1 cellular context compared by ENCODE assay signal in genomic region chr19:49676136-49676689, GRCh38.
TF ChIP-seq lines count a peak whose summit lies in the region.

No MANE protein-coding gene starts in this region.

TF ChIP-seq in HepG2, 621 proteins besides CTCF, POLR2A, EP300 and RAD21 (continued from another document and continues in another):
- TF ChIP-seq, protein P1, sequence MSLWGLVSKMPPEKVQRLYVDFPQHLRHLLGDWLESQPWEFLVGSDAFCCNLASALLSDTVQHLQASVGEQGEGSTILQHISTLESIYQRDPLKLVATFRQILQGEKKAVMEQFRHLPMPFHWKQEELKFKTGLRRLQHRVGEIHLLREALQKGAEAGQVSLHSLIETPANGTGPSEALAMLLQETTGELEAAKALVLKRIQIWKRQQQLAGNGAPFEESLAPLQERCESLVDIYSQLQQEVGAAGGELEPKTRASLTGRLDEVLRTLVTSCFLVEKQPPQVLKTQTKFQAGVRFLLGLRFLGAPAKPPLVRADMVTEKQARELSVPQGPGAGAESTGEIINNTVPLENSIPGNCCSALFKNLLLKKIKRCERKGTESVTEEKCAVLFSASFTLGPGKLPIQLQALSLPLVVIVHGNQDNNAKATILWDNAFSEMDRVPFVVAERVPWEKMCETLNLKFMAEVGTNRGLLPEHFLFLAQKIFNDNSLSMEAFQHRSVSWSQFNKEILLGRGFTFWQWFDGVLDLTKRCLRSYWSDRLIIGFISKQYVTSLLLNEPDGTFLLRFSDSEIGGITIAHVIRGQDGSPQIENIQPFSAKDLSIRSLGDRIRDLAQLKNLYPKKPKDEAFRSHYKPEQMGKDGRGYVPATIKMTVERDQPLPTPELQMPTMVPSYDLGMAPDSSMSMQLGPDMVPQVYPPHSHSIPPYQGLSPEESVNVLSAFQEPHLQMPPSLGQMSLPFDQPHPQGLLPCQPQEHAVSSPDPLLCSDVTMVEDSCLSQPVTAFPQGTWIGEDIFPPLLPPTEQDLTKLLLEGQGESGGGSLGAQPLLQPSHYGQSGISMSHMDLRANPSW (CRISPR knock-in tag; IDR thresholded peaks at IDR 0.05; ENCODE audit: borderline replicate concordance), result no peak
- TF ChIP-seq SMAD3 (CRISPR knock-in tag; IDR thresholded peaks at IDR 0.05) (0 out of 2 replicates have a peak, but pooled peaks have one; percentile 19), GZF1 (CRISPR knock-in tag; IDR thresholded peaks at IDR 0.05) (no peak), ZNF362 (CRISPR knock-in tag; IDR thresholded peaks at IDR 0.05; ENCODE audit: borderline replicate concordance) (peak; percentile 61; the same call in 1 of the 2 replicates), ZNF335 (CRISPR knock-in tag; IDR thresholded peaks at IDR 0.05) (0 out of 2 replicates have a peak, but pooled peaks have one; percentile 20), HDAC2 (CRISPR knock-in tag; IDR thresholded peaks at IDR 0.05) (0 out of 2 replicates have a peak, but pooled peaks have one; percentile 49), SOX5 (CRISPR knock-in tag; IDR thresholded peaks at IDR 0.05; ENCODE audit: borderline replicate concordance) (0 out of 2 replicates have a peak, but pooled peaks have one; percentile 10), REST (IDR thresholded peaks at IDR 0.05; ENCODE audit: borderline replicate concordance in 1 of 2, low read depth in 1 of 2, low read length in 2 of 2) (0 out of 4 replicates have a peak, but pooled peaks of 1 of the 2 experiments have one; percentile 32), CHCHD3 (CRISPR knock-in tag; IDR thresholded peaks at IDR 0.05) (no peak), ZNF883 (CRISPR knock-in tag; IDR thresholded peaks at IDR 0.05; ENCODE audit: not compliant biosample characterization) (no peak), ZKSCAN8 (CRISPR knock-in tag; IDR thresholded peaks at IDR 0.05; ENCODE audit: borderline replicate concordance) (0 out of 2 replicates have a peak, but pooled peaks have one; percentile 57), PRPF4 (IDR thresholded peaks at IDR 0.05; ENCODE audit: low read depth, low read length, poor library complexity, severe bottlenecking) (no peak), PRDM10 (CRISPR knock-in tag; IDR thresholded peaks at IDR 0.05; ENCODE audit: low read depth) (peak; percentile 100), ZKSCAN1 (IDR thresholded peaks at IDR 0.05; ENCODE audit: low read length) (peak; percentile 83; the same call in 1 of the 2 replicates), GATA4 (IDR thresholded peaks at IDR 0.05; ENCODE audit: borderline replicate concordance, low read depth) (0 out of 2 replicates have a peak, but pooled peaks have one; percentile 34), PHF8 (CRISPR knock-in tag; IDR thresholded peaks at IDR 0.05) (peak; percentile 53), KDM1A (CRISPR knock-in tag; IDR thresholded peaks at IDR 0.05) (peak; percentile 85), ZNF234 (CRISPR knock-in tag; conservative IDR thresholded peaks at IDR 0.05) (no peak), ATAD3A (CRISPR knock-in tag; IDR thresholded peaks at IDR 0.05) (no peak), DRAP1 (CRISPR knock-in tag; IDR thresholded peaks at IDR 0.05) (peak; percentile 82), KMT2B (CRISPR knock-in tag; IDR thresholded peaks at IDR 0.05) (0 out of 2 replicates have a peak, but pooled peaks have one; percentile 3), MAZ (IDR thresholded peaks at IDR 0.05; ENCODE audit: borderline replicate concordance, low read depth, low read length) (peak; percentile 94), MAZ (CRISPR knock-in tag; IDR thresholded peaks at IDR 0.05; ENCODE audit: low read depth) (no peak), REPIN1 (CRISPR knock-in tag; IDR thresholded peaks at IDR 0.05; ENCODE audit: borderline replicate concordance, low read depth) (0 out of 2 replicates have a peak, but pooled peaks have one; percentile 46)
- TF ChIP-seq, protein P2, sequence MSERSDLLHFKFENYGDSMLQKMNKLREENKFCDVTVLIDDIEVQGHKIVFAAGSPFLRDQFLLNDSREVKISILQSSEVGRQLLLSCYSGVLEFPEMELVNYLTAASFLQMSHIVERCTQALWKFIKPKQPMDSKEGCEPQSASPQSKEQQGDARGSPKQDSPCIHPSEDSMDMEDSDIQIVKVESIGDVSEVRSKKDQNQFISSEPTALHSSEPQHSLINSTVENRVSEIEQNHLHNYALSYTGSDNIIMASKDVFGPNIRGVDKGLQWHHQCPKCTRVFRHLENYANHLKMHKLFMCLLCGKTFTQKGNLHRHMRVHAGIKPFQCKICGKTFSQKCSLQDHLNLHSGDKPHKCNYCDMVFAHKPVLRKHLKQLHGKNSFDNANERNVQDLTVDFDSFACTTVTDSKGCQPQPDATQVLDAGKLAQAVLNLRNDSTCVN (CRISPR knock-in tag; IDR thresholded peaks at IDR 0.05; ENCODE audit: borderline replicate concordance), result no peak
- TF ChIP-seq, protein P3, sequence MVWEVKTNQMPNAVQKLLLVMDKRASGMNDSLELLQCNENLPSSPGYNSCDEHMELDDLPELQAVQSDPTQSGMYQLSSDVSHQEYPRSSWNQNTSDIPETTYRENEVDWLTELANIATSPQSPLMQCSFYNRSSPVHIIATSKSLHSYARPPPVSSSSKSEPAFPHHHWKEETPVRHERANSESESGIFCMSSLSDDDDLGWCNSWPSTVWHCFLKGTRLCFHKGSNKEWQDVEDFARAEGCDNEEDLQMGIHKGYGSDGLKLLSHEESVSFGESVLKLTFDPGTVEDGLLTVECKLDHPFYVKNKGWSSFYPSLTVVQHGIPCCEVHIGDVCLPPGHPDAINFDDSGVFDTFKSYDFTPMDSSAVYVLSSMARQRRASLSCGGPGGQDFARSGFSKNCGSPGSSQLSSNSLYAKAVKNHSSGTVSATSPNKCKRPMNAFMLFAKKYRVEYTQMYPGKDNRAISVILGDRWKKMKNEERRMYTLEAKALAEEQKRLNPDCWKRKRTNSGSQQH (CRISPR knock-in tag; IDR thresholded peaks at IDR 0.05; ENCODE audit: low read depth), result peak; percentile 58; the same call in 1 of the 2 replicates
- TF ChIP-seq, protein P4, sequence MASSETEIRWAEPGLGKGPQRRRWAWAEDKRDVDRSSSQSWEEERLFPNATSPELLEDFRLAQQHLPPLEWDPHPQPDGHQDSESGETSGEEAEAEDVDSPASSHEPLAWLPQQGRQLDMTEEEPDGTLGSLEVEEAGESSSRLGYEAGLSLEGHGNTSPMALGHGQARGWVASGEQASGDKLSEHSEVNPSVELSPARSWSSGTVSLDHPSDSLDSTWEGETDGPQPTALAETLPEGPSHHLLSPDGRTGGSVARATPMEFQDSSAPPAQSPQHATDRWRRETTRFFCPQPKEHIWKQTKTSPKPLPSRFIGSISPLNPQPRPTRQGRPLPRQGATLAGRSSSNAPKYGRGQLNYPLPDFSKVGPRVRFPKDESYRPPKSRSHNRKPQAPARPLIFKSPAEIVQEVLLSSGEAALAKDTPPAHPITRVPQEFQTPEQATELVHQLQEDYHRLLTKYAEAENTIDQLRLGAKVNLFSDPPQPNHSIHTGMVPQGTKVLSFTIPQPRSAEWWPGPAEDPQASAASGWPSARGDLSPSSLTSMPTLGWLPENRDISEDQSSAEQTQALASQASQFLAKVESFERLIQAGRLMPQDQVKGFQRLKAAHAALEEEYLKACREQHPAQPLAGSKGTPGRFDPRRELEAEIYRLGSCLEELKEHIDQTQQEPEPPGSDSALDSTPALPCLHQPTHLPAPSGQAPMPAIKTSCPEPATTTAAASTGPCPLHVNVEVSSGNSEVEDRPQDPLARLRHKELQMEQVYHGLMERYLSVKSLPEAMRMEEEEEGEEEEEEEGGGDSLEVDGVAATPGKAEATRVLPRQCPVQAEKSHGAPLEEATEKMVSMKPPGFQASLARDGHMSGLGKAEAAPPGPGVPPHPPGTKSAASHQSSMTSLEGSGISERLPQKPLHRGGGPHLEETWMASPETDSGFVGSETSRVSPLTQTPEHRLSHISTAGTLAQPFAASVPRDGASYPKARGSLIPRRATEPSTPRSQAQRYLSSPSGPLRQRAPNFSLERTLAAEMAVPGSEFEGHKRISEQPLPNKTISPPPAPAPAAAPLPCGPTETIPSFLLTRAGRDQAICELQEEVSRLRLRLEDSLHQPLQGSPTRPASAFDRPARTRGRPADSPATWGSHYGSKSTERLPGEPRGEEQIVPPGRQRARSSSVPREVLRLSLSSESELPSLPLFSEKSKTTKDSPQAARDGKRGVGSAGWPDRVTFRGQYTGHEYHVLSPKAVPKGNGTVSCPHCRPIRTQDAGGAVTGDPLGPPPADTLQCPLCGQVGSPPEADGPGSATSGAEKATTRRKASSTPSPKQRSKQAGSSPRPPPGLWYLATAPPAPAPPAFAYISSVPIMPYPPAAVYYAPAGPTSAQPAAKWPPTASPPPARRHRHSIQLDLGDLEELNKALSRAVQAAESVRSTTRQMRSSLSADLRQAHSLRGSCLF (CRISPR knock-in tag; IDR thresholded peaks at IDR 0.05; ENCODE audit: borderline replicate concordance), result no peak
- TF ChIP-seq, protein P5, sequence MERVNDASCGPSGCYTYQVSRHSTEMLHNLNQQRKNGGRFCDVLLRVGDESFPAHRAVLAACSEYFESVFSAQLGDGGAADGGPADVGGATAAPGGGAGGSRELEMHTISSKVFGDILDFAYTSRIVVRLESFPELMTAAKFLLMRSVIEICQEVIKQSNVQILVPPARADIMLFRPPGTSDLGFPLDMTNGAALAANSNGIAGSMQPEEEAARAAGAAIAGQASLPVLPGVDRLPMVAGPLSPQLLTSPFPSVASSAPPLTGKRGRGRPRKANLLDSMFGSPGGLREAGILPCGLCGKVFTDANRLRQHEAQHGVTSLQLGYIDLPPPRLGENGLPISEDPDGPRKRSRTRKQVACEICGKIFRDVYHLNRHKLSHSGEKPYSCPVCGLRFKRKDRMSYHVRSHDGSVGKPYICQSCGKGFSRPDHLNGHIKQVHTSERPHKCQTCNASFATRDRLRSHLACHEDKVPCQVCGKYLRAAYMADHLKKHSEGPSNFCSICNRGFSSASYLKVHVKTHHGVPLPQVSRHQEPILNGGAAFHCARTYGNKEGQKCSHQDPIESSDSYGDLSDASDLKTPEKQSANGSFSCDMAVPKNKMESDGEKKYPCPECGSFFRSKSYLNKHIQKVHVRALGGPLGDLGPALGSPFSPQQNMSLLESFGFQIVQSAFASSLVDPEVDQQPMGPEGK (CRISPR knock-in tag; IDR thresholded peaks at IDR 0.05), result no peak
- TF ChIP-seq, protein P6, sequence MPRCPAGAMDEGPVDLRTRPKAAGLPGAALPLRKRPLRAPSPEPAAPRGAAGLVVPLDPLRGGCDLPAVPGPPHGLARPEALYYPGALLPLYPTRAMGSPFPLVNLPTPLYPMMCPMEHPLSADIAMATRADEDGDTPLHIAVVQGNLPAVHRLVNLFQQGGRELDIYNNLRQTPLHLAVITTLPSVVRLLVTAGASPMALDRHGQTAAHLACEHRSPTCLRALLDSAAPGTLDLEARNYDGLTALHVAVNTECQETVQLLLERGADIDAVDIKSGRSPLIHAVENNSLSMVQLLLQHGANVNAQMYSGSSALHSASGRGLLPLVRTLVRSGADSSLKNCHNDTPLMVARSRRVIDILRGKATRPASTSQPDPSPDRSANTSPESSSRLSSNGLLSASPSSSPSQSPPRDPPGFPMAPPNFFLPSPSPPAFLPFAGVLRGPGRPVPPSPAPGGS (CRISPR knock-in tag; IDR thresholded peaks at IDR 0.05), result no peak
